23 cellular contexts compared by ENCODE assay signal in the genomic region with DNA sequence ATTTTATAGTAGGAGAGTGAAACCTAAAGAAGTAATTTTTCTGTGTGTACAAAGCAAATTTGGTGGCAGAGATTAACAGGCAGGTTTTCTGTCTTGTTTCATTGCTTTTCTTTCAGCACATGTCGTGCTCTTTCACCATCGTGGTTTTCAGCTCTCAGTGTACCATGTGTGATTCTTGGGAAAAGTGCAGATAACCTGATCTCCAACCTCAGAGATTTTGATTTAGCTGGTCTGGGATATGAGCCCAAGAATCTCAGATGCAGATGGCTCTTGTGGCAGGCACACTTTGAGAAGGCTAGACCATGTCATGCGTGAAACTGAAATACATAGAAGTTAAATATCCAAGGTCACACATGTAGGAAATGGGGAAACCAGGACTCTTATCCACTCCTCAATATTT.
"Had no signal": no experiment of that assay in that cellular context is flagged by ENCODE, and none has a peak within 500 bp of the region (broad histone marks: within the 10 kb centered on the region; RNA-seq: fewer than 3 reads in every experiment).

No MANE protein-coding gene starts in this region.

- H3K36me3 ChIP-seq: esophagus muscularis mucosa, lower lobe of right lung, ovary, right lobe of liver, upper lobe of right lung had no signal

- DNase-seq: activated CD4-positive, alpha-beta T cell treated with anti-CD3 and anti-CD28 coated beads for 4 hours; activated CD8-positive, alpha-beta T cell treated with anti-CD3 and anti-CD28 coated beads for 36 hours; activated naive CD4-positive, alpha-beta T cell; activated naive CD8-positive, alpha-beta T cell treated with anti-CD3 and anti-CD28 coated beads, Interleukin-2, amount 10 ng/mL, durations not matched to agents 7 days and 5 days; activated T-cell treated with anti-CD3 and anti-CD28 coated beads, Interleukin-2, amount 50 U/mL, for 1 hour; anterior cingulate cortex; dermis blood vessel endothelial cell; effector memory CD4-positive, alpha-beta T cell; foreskin melanocyte; glutamatergic neuron; hippocampal formation; islet precursor cell; lower lobe of right lung; natural killer cell; ovary; right lobe of liver; stimulated activated CD4-positive, alpha-beta T cell treated with anti-CD3 and anti-CD28 coated beads, Interleukin-4, amount 100 ng/mL, for 4 hours; upper lobe of right lung had no signal

- H3K4me3 ChIP-seq: esophagus muscularis mucosa, lower lobe of right lung, ovary, right lobe of liver, smooth muscle cell, upper lobe of right lung had no signal

- ATAC-seq: activated CD8-positive, alpha-beta T cell treated with anti-CD3 and anti-CD28 coated beads for 36 hours; activated T-helper 17 cell treated with anti-CD3 and anti-CD28 coated beads, Interleukin-2, amount 50 U/mL, for 72 hours; lower lobe of right lung; natural killer cell; right lobe of liver; stimulated activated memory B cell treated with anti-CD40 and anti-IgM and Interleukin-4, amounts not matched to agents 10 μg/mL and 1 μg/mL and 100 μg/mL, for 72 hours; upper lobe of right lung; WTC11 had no signal

- H3K9me3 ChIP-seq: esophagus muscularis mucosa, lower lobe of right lung, ovary, right lobe of liver, upper lobe of right lung had no signal

- H3K4me2 ChIP-seq: smooth muscle cell had no signal

- H3K27ac ChIP-seq: esophagus muscularis mucosa, lower lobe of right lung, ovary, right lobe of liver, upper lobe of right lung had no signal

- H3K27me3 ChIP-seq: esophagus muscularis mucosa, ovary, right lobe of liver, upper lobe of right lung had no signal

- H3K4me1 ChIP-seq: esophagus muscularis mucosa, lower lobe of right lung, right lobe of liver, upper lobe of right lung had no signal
